1 cellular context compared by ENCODE assay signal in genomic region chr3:140423574-140423973, GRCh38.
TF ChIP-seq lines count a peak whose summit lies in the region.

No MANE protein-coding gene starts in this region.

TF ChIP-seq in H1, 55 proteins besides CTCF, POLR2A, EP300 and RAD21:
- TF ChIP-seq SRF (IDR thresholded peaks at IDR 0.05; ENCODE audit: low read depth, low read length) = peak; percentile 87
